ENCODE assay signal across 1 cellular context in the genomic region with DNA sequence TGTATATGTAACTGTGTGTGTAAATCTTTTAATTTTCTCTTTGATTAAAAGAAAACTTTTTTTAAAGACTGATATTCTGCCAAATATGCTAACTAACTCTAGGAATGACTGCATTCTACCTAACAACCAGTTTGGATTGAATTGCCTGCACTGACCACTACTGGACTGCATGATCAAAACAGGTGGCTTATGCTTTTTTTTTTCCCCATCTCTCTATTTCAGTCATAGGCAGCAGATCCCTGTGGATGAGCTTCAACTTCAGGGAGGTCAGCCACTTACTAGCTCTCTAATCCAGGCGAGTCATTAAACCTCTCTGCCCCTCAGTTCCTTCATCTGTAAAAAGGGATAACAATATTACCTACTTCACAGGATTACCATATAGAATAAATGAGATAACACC.
TF ChIP-seq lines count a peak whose summit lies in the region.

No MANE protein-coding gene starts in this region.

TF ChIP-seq in A549, 52 proteins besides CTCF, POLR2A, EP300 and RAD21 (continued from another document):
- TF ChIP-seq, protein P1, sequence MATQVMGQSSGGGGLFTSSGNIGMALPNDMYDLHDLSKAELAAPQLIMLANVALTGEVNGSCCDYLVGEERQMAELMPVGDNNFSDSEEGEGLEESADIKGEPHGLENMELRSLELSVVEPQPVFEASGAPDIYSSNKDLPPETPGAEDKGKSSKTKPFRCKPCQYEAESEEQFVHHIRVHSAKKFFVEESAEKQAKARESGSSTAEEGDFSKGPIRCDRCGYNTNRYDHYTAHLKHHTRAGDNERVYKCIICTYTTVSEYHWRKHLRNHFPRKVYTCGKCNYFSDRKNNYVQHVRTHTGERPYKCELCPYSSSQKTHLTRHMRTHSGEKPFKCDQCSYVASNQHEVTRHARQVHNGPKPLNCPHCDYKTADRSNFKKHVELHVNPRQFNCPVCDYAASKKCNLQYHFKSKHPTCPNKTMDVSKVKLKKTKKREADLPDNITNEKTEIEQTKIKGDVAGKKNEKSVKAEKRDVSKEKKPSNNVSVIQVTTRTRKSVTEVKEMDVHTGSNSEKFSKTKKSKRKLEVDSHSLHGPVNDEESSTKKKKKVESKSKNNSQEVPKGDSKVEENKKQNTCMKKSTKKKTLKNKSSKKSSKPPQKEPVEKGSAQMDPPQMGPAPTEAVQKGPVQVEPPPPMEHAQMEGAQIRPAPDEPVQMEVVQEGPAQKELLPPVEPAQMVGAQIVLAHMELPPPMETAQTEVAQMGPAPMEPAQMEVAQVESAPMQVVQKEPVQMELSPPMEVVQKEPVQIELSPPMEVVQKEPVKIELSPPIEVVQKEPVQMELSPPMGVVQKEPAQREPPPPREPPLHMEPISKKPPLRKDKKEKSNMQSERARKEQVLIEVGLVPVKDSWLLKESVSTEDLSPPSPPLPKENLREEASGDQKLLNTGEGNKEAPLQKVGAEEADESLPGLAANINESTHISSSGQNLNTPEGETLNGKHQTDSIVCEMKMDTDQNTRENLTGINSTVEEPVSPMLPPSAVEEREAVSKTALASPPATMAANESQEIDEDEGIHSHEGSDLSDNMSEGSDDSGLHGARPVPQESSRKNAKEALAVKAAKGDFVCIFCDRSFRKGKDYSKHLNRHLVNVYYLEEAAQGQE (IDR thresholded peaks at IDR 0.05) = no peak
- TF ChIP-seq, protein P2, sequence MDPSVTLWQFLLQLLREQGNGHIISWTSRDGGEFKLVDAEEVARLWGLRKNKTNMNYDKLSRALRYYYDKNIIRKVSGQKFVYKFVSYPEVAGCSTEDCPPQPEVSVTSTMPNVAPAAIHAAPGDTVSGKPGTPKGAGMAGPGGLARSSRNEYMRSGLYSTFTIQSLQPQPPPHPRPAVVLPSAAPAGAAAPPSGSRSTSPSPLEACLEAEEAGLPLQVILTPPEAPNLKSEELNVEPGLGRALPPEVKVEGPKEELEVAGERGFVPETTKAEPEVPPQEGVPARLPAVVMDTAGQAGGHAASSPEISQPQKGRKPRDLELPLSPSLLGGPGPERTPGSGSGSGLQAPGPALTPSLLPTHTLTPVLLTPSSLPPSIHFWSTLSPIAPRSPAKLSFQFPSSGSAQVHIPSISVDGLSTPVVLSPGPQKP (IDR thresholded peaks at IDR 0.05; ENCODE audit: low read depth, low read length) = no peak
